Comparison of ENCODE assay signal across 35 cellular contexts in genomic region chr2:25021963-25022362, GRCh38.
"Had no signal": no experiment of that assay in that cellular context is flagged by ENCODE, and none has a peak within 500 bp of the region (broad histone marks: within the 10 kb centered on the region; RNA-seq: fewer than 3 reads in every experiment).

No MANE protein-coding gene starts in this region.

- H3K9me3 ChIP-seq: body of pancreas, breast epithelium had no signal

- H3K27ac Mint-ChIP-seq: activated B cell treated with CpG ODN at 0.5 μM for 24 hours; activated CD4-positive, alpha-beta memory T cell treated with anti-CD3 and anti-CD28 coated beads for 36 hours; activated CD4-positive, alpha-beta T cell treated with anti-CD3 and anti-CD28 coated beads, Interleukin-2, amount 10 ng/mL, durations not matched to agents 24 days and 14 days; activated CD8-positive, alpha-beta T cell treated with anti-CD3 and anti-CD28 coated beads for 36 hours; activated naive CD4-positive, alpha-beta T cell treated with anti-CD3 and anti-CD28 coated beads for 36 hours; activated naive CD4-positive, alpha-beta T cell treated with anti-CD3 and anti-CD28 coated beads, Interleukin-2, amount 50 U/mL, for 24 hours; activated naive CD8-positive, alpha-beta T cell; activated naive CD8-positive, alpha-beta T cell treated with anti-CD3 and anti-CD28 coated beads, Interleukin-2, amount 10 ng/mL, durations not matched to agents 7 days and 5 days; activated naive CD8-positive, alpha-beta T cell treated with anti-CD3 and anti-CD28 coated beads, Interleukin-2, amount 50 U/mL, for 24 hours; activated T-cell treated with anti-CD3 and anti-CD28 coated beads, Interleukin-2, amount 50 U/mL, for 72 hours; activated T-helper 1 cell treated with anti-CD3 and anti-CD28 coated beads, Interleukin-12 subunit alpha, Interleukin-12 subunit beta, Interleukin-2, Interleukin-4 antibody, amounts not matched to agents 30 ng/mL and 10 ng/mL and 1 ng/mL, durations not matched to agents 14 hours and 24 hours and 36 hours; activated T-helper 17 cell treated with anti-CD3 and anti-CD28 coated beads, Interleukin-2, amount 50 U/mL, for 72 hours; T-helper 1 cell treated with Interleukin-12 subunit alpha and Interleukin-12 subunit beta and Interleukin-4 antibody, amounts not matched to agents 30 μg/mL and 1 μg/mL, for 36 hours; T-helper 2 cell treated with Interferon-gamma antibody and Interleukin-4, amounts not matched to agents 5 μg/mL and 100 μg/mL, for 36 hours had no signal

- H3K4me1 ChIP-seq: body of pancreas, breast epithelium had no signal

- H3K27ac ChIP-seq: body of pancreas, brain microvascular endothelial cell, breast epithelium, VCaP had no signal

- H3K9me3 Mint-ChIP-seq: activated B cell treated with CpG ODN at 0.5 μM for 24 hours; activated CD4-positive, alpha-beta memory T cell treated with anti-CD3 and anti-CD28 coated beads for 36 hours; activated CD4-positive, alpha-beta T cell treated with anti-CD3 and anti-CD28 coated beads, Interleukin-2, amount 10 ng/mL, durations not matched to agents 24 days and 14 days; activated CD8-positive, alpha-beta T cell treated with anti-CD3 and anti-CD28 coated beads for 36 hours; activated naive CD4-positive, alpha-beta T cell treated with anti-CD3 and anti-CD28 coated beads for 36 hours; activated naive CD4-positive, alpha-beta T cell treated with anti-CD3 and anti-CD28 coated beads, Interleukin-2, amount 50 U/mL, for 24 hours; activated naive CD8-positive, alpha-beta T cell treated with anti-CD3 and anti-CD28 coated beads, Interleukin-2, amount 10 ng/mL, durations not matched to agents 7 days and 5 days; activated naive CD8-positive, alpha-beta T cell treated with anti-CD3 and anti-CD28 coated beads, Interleukin-2, amount 50 U/mL, for 24 hours; activated T-cell treated with anti-CD3 and anti-CD28 coated beads, Interleukin-2, amount 50 U/mL, for 4 hours; activated T-cell treated with anti-CD3 and anti-CD28 coated beads, Interleukin-2, amount 50 U/mL, for 72 hours; activated T-helper 1 cell treated with anti-CD3 and anti-CD28 coated beads, Interleukin-12 subunit alpha, Interleukin-12 subunit beta, Interleukin-2, Interleukin-4 antibody, amounts not matched to agents 30 ng/mL and 10 ng/mL and 1 ng/mL, durations not matched to agents 14 hours and 24 hours and 36 hours; activated T-helper 17 cell treated with anti-CD3 and anti-CD28 coated beads, Interleukin-2, amount 50 U/mL, for 72 hours; T-helper 1 cell treated with Interleukin-12 subunit alpha and Interleukin-12 subunit beta and Interleukin-4 antibody, amounts not matched to agents 30 μg/mL and 1 μg/mL, for 36 hours; T-helper 2 cell treated with Interferon-gamma antibody and Interleukin-4, amounts not matched to agents 5 μg/mL and 100 μg/mL, for 36 hours had no signal

- ATAC-seq: activated CD8-positive, alpha-beta T cell treated with anti-CD3 and anti-CD28 coated beads for 36 hours; activated naive CD8-positive, alpha-beta T cell treated with anti-CD3 and anti-CD28 coated beads, Interleukin-2, amount 50 U/mL, for 24 hours; activated T-cell treated with anti-CD3 and anti-CD28 coated beads, Interleukin-2, amount 50 U/mL, for 4 hours; activated T-cell treated with anti-CD3 and anti-CD28 coated beads, Interleukin-2, amount 50 U/mL, for 72 hours; activated T-helper 17 cell treated with anti-CD3 and anti-CD28 coated beads, Interleukin-2, amount 50 U/mL, for 72 hours; body of pancreas had no signal

- H3K4me3 ChIP-seq: body of pancreas, breast epithelium had no signal

- H3K4me1 Mint-ChIP-seq: activated CD4-positive, alpha-beta T cell treated with anti-CD3 and anti-CD28 coated beads, Interleukin-2, amount 10 ng/mL, durations not matched to agents 24 days and 14 days; activated naive CD4-positive, alpha-beta T cell treated with anti-CD3 and anti-CD28 coated beads, Interleukin-2, amount 50 U/mL, for 24 hours; activated naive CD8-positive, alpha-beta T cell treated with anti-CD3 and anti-CD28 coated beads, Interleukin-2, amount 10 ng/mL, durations not matched to agents 7 days and 5 days; activated naive CD8-positive, alpha-beta T cell treated with anti-CD3 and anti-CD28 coated beads, Interleukin-2, amount 50 U/mL, for 24 hours; activated T-helper 17 cell treated with anti-CD3 and anti-CD28 coated beads, Interleukin-2, amount 50 U/mL, for 72 hours had no signal

- H3K27me3 Mint-ChIP-seq: activated naive CD4-positive, alpha-beta T cell treated with anti-CD3 and anti-CD28 coated beads, Interleukin-2, amount 50 U/mL, for 24 hours; activated T-helper 17 cell treated with anti-CD3 and anti-CD28 coated beads, Interleukin-2, amount 50 U/mL, for 72 hours had no signal

- DNase-seq: activated B cell treated with CpG ODN at 0.5 μM for 24 hours; activated CD4-positive, alpha-beta memory T cell treated with anti-CD3 and anti-CD28 coated beads for 36 hours; activated CD4-positive, alpha-beta T cell treated with anti-CD3 and anti-CD28 coated beads for 4 hours; activated CD4-positive, alpha-beta T cell treated with anti-CD3 and anti-CD28 coated beads, Interleukin-2, amount 10 ng/mL, durations not matched to agents 24 days and 14 days; activated CD4-positive, alpha-beta T cell treated with anti-CD3 and anti-CD28 coated beads, Interleukin-2, amount 50 U/mL, for 1 hour; activated CD4-positive, alpha-beta T cell treated with anti-CD3 and anti-CD28 coated beads, Interleukin-2, amount 50 U/mL, for 4 hours; activated CD4-positive, CD25-positive, alpha-beta regulatory T cell treated with anti-CD3 and anti-CD28 coated beads, Interleukin-2, amount 50 U/mL, for 72 hours; activated CD8-positive, alpha-beta memory T cell treated with anti-CD3 and anti-CD28 coated beads, Interleukin-2, amount 50 U/mL, for 4 hours; activated CD8-positive, alpha-beta T cell treated with anti-CD3 and anti-CD28 coated beads for 36 hours; activated effector memory CD4-positive, alpha-beta T cell treated with anti-CD3 and anti-CD28 coated beads, Interleukin-2, amount 50 U/mL, for 16 hours; activated gamma-delta T cell treated with Interleukin-2 at 50 U/mL for 16 hours; activated naive CD4-positive, alpha-beta T cell; activated naive CD4-positive, alpha-beta T cell treated with anti-CD3 and anti-CD28 coated beads for 36 hours; activated naive CD8-positive, alpha-beta T cell treated with anti-CD3 and anti-CD28 coated beads, Interleukin-2, amount 10 ng/mL, durations not matched to agents 7 days and 5 days; activated naive CD8-positive, alpha-beta T cell treated with anti-CD3 and anti-CD28 coated beads, Interleukin-2, amount 50 U/mL, for 24 hours; activated T-cell treated with anti-CD3 and anti-CD28 coated beads for 4 hours; activated T-cell treated with anti-CD3 and anti-CD28 coated beads, Interleukin-2, amount 50 U/mL, for 1 hour; activated T-cell treated with anti-CD3 and anti-CD28 coated beads, Interleukin-2, amount 50 U/mL, for 4 hours; activated T-cell treated with anti-CD3 and anti-CD28 coated beads, Interleukin-2, amount 50 U/mL, for 72 hours; amniotic stem cell; aorta; body of pancreas; brain microvascular endothelial cell; central memory CD4-positive, alpha-beta T cell; T-helper 1 cell; T-helper 2 cell; T-helper 9 cell had no signal

- H3K36me3 ChIP-seq: brain microvascular endothelial cell, breast epithelium had no signal

- H3K27me3 ChIP-seq: body of pancreas, brain microvascular endothelial cell, breast epithelium had no signal

- H3K4me3 Mint-ChIP-seq: activated B cell treated with CpG ODN at 0.5 μM for 24 hours; activated CD4-positive, alpha-beta memory T cell treated with anti-CD3 and anti-CD28 coated beads for 36 hours; activated CD4-positive, alpha-beta T cell treated with anti-CD3 and anti-CD28 coated beads, Interleukin-2, amount 10 ng/mL, durations not matched to agents 24 days and 14 days; activated CD8-positive, alpha-beta T cell treated with anti-CD3 and anti-CD28 coated beads for 36 hours; activated naive CD4-positive, alpha-beta T cell treated with anti-CD3 and anti-CD28 coated beads for 36 hours; activated naive CD4-positive, alpha-beta T cell treated with anti-CD3 and anti-CD28 coated beads, Interleukin-2, amount 50 U/mL, for 24 hours; activated naive CD8-positive, alpha-beta T cell; activated naive CD8-positive, alpha-beta T cell treated with anti-CD3 and anti-CD28 coated beads, Interleukin-2, amount 10 ng/mL, durations not matched to agents 7 days and 5 days; activated naive CD8-positive, alpha-beta T cell treated with anti-CD3 and anti-CD28 coated beads, Interleukin-2, amount 50 U/mL, for 24 hours; activated T-cell treated with anti-CD3 and anti-CD28 coated beads, Interleukin-2, amount 50 U/mL, for 4 hours; activated T-cell treated with anti-CD3 and anti-CD28 coated beads, Interleukin-2, amount 50 U/mL, for 72 hours; activated T-helper 1 cell treated with anti-CD3 and anti-CD28 coated beads, Interleukin-12 subunit alpha, Interleukin-12 subunit beta, Interleukin-2, Interleukin-4 antibody, amounts not matched to agents 30 ng/mL and 10 ng/mL and 1 ng/mL, durations not matched to agents 14 hours and 24 hours and 36 hours; activated T-helper 17 cell treated with anti-CD3 and anti-CD28 coated beads, Interleukin-2, amount 50 U/mL, for 72 hours; T-helper 1 cell treated with Interleukin-12 subunit alpha and Interleukin-12 subunit beta and Interleukin-4 antibody, amounts not matched to agents 30 μg/mL and 1 μg/mL, for 36 hours; T-helper 2 cell treated with Interferon-gamma antibody and Interleukin-4, amounts not matched to agents 5 μg/mL and 100 μg/mL, for 36 hours had no signal

- H3K36me3 Mint-ChIP-seq: activated CD4-positive, alpha-beta memory T cell treated with anti-CD3 and anti-CD28 coated beads for 36 hours; activated naive CD8-positive, alpha-beta T cell treated with anti-CD3 and anti-CD28 coated beads, Interleukin-2, amount 10 ng/mL, durations not matched to agents 7 days and 5 days had no signal
